ENCODE assay signal across 24 cellular contexts in the genomic region with DNA sequence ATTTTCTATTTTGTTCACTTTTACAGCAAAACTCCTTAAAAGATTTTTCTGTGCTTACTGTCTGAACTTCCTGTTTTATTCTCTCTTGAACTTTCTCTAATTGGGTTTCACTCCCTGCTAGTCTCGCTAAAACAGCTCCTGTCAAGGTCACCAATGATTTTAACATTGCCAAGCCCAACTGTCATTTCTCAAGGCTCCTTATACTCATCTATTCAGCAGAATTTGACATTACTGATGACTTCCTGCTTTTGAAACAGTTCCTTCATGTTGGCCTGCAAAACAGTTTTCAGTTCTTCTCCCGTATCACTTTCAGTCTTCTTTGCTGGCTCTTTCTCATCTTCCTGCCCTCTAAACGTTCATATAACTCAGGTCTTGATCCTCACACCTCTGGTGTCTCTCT.
"Had no signal": no experiment of that assay in that cellular context is flagged by ENCODE, and none has a peak within 500 bp of the region (broad histone marks: within the 10 kb centered on the region; RNA-seq: fewer than 3 reads in every experiment).

No MANE protein-coding gene starts in this region.

- H3K4me1 Mint-ChIP-seq: activated T-helper 17 cell treated with anti-CD3 and anti-CD28 coated beads, Interleukin-2, amount 50 U/mL, for 72 hours; naive B cell; stimulated activated naive B cell treated with anti-CD40 and anti-IgM and Interleukin-4, amounts not matched to agents 10 μg/mL and 1 μg/mL and 100 μg/mL, for 72 hours had no signal

- ATAC-seq: activated CD8-positive, alpha-beta T cell treated with anti-CD3 and anti-CD28 coated beads, Interleukin-2, amount 10 ng/mL, durations not matched to agents 7 days and 5 days; activated naive CD4-positive, alpha-beta T cell treated with anti-CD3 and anti-CD28 coated beads, Interleukin-2, amount 50 U/mL, for 72 hours; activated T-helper 17 cell treated with anti-CD3 and anti-CD28 coated beads, Interleukin-2, amount 50 U/mL, for 72 hours; esophagus mucosa; left lobe of liver; sciatic nerve had no signal

- H3K9me3 ChIP-seq: ascending aorta, testis had no signal

- H3K27me3 Mint-ChIP-seq: activated T-cell treated with anti-CD3 and anti-CD28 coated beads, Interleukin-2, amount 50 U/mL, for 24 hours; activated T-helper 17 cell treated with anti-CD3 and anti-CD28 coated beads, Interleukin-2, amount 50 U/mL, for 72 hours; naive B cell; stimulated activated naive B cell treated with anti-CD40 and anti-IgM and Interleukin-4, amounts not matched to agents 10 μg/mL and 1 μg/mL and 100 μg/mL, for 72 hours had no signal

- H3K36me3 Mint-ChIP-seq: activated naive CD4-positive, alpha-beta T cell treated with anti-CD3 and anti-CD28 coated beads, Interleukin-2, amount 50 U/mL, for 72 hours; naive B cell; stimulated activated naive B cell treated with anti-CD40 and anti-IgM and Interleukin-4, amounts not matched to agents 10 μg/mL and 1 μg/mL and 100 μg/mL, for 72 hours had no signal

- H3K27me3 ChIP-seq: ascending aorta, testis had no signal

- H3K36me3 ChIP-seq: ascending aorta had no signal

- H3K4me3 Mint-ChIP-seq: activated CD8-positive, alpha-beta T cell treated with anti-CD3 and anti-CD28 coated beads, Interleukin-2, amount 10 ng/mL, durations not matched to agents 7 days and 5 days; activated T-cell treated with anti-CD3 and anti-CD28 coated beads, Interleukin-2, amount 50 U/mL, for 24 hours; activated T-helper 17 cell treated with anti-CD3 and anti-CD28 coated beads, Interleukin-2, amount 50 U/mL, for 72 hours; naive B cell; stimulated activated naive B cell treated with anti-CD40 and anti-IgM and Interleukin-4, amounts not matched to agents 10 μg/mL and 1 μg/mL and 100 μg/mL, for 72 hours had no signal

- DNase-seq: activated CD4-positive, alpha-beta T cell treated with anti-CD3 and anti-CD28 coated beads for 1 hour; activated CD4-positive, alpha-beta T cell treated with anti-CD3 and anti-CD28 coated beads, Interleukin-2, amount 50 U/mL, for 1 hour; activated CD8-positive, alpha-beta T cell treated with anti-CD3 and anti-CD28 coated beads, Interleukin-2, amount 10 ng/mL, durations not matched to agents 7 days and 5 days; activated T-cell treated with anti-CD3 and anti-CD28 coated beads, Interleukin-2, amount 50 U/mL, for 24 hours; central memory CD4-positive, alpha-beta T cell; dermis blood vessel endothelial cell; effector memory CD4-positive, alpha-beta T cell; foreskin melanocyte; kidney; naive B cell; occipital lobe; small intestine; stimulated activated CD4-positive, alpha-beta T cell treated with anti-CD3 and anti-CD28 coated beads, Interleukin-2, amount 100 ng/mL, for 48 hours; stimulated activated CD8-positive, alpha-beta memory T cell treated with anti-CD3 and anti-CD28 coated beads, Interleukin-4, amount 100 ng/mL, for 48 hours; stimulated activated naive B cell treated with anti-CD40 and anti-IgM and Interleukin-4, amounts not matched to agents 10 μg/mL and 1 μg/mL and 100 μg/mL, for 72 hours; testis; trophoblast cell had no signal

- H3K4me1 ChIP-seq: testis had no signal

- H3K27ac Mint-ChIP-seq: activated CD8-positive, alpha-beta T cell treated with anti-CD3 and anti-CD28 coated beads, Interleukin-2, amount 10 ng/mL, durations not matched to agents 7 days and 5 days; activated naive CD4-positive, alpha-beta T cell treated with anti-CD3 and anti-CD28 coated beads, Interleukin-2, amount 50 U/mL, for 72 hours; activated T-cell treated with anti-CD3 and anti-CD28 coated beads, Interleukin-2, amount 50 U/mL, for 24 hours; activated T-helper 17 cell treated with anti-CD3 and anti-CD28 coated beads, Interleukin-2, amount 50 U/mL, for 72 hours; naive B cell; stimulated activated naive B cell treated with anti-CD40 and anti-IgM and Interleukin-4, amounts not matched to agents 10 μg/mL and 1 μg/mL and 100 μg/mL, for 72 hours had no signal

- H3K4me3 ChIP-seq: ascending aorta, lung, testis had no signal
